ENCODE assay signal across 26 cellular contexts in the genomic region with DNA sequence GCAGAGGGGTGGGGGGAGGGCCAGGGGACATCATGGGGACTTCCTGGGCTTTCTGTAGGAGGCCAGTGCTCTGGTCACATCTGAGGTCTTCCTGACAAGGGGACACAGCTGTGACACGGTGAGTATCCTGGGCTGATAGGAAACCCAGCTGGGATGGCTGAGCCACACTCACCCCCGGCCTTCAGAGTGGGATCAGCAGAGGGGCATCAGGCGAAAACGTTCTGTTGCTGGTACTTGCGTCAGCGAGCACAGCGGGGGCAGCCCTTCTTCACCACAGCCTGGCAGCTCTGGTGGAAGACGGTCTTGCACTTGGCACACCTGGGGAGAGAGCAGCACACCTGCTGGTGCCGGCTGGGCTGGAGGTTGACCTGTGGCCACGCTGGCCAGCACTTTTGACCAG.
A peak's percentile ranks its signal among the peaks of the same experiment; 100 is the strongest.
DNase-seq lines count a peak whose midpoint lies in the region; ATAC-seq and TF ChIP-seq lines count a peak whose summit lies in the region.
"Had no signal": no experiment of that assay in that cellular context is flagged by ENCODE, and none has a peak within 500 bp of the region (broad histone marks: within the 10 kb centered on the region; RNA-seq: fewer than 3 reads in every experiment).

No MANE protein-coding gene starts in this region.

- peak overlapping the region; percentile 93 for H3K23ac ChIP-seq in neuronal stem cell (ENCODE audit: low read depth, low read length, poor library complexity)

- peak overlapping the region; percentile 44 for H3K18ac ChIP-seq in neuronal stem cell (ENCODE audit: low read length)

- no peak overlapping the region for H4K91ac ChIP-seq in neuronal stem cell (ENCODE audit: low read depth, low read length, poor library complexity)

- H3K27me3 Mint-ChIP-seq in natural killer cell (ENCODE audit: low read depth in 2 of 2) (no peaks in the 10 kb centered on the region), glutamatergic neuron (ENCODE audit: unreplicated experiment) (peaks cover 8% of the 10 kb centered on the region), Caco-2 (ENCODE audit: insufficient read depth, unreplicated experiment) (no peaks in the 10 kb centered on the region)
- no peaks in the 10 kb centered on the region for H3K27me3 Mint-ChIP-seq in natural killer cell treated with Interleukin-12 subunit alpha and Interleukin-12 subunit beta and Interleukin-15 and Interleukin-18, amount 100 ng/mL, for 72 hours
- H3K27me3 Mint-ChIP-seq: activated CD4-positive, alpha-beta T cell treated with anti-CD3 and anti-CD28 coated beads for 36 hours; CD8-positive, alpha-beta memory T cell; stimulated activated naive CD8-positive, alpha-beta T cell treated with anti-CD3 and anti-CD28 coated beads, Interleukin-15, amount 100 ng/mL, for 72 hours had no signal

- WGBS in neuronal stem cell (ENCODE audit: extremely low coverage in 2 of 2, insufficient read length in 2 of 2, insufficient replicate concordance in 1 of 2), 2 donors, result no CpG with 5 or more reads among the region's 10 CpGs

- peak overlapping the region; percentile 21 for H3K9ac ChIP-seq in neuronal stem cell (ENCODE audit: low read depth, low read length, poor library complexity)

- no peak overlapping the region for H2BK120ac ChIP-seq in neuronal stem cell (ENCODE audit: low read depth, low read length)

- H2AFZ ChIP-seq in neuronal stem cell (ENCODE audit: low read length), result no peak overlapping the region

- no peaks in the 10 kb centered on the region for H3K79me1 ChIP-seq in neuronal stem cell (ENCODE audit: low read depth, low read length)

- no TSS peak for BruUV-seq in Caco-2 (replicated peaks; lab: Mats Ljungman, UMichigan)

- no peak overlapping the region for H2BK12ac ChIP-seq in neuronal stem cell (ENCODE audit: low read length)

- H3K27ac ChIP-seq in neuronal stem cell (replicated peaks; ENCODE audit: low read length), result no peak overlapping the region
- H3K27ac ChIP-seq: adrenal gland, HL-60, tibial artery had no signal

- no peaks in the 10 kb centered on the region for H3K9me3 ChIP-seq in neuronal stem cell (replicated peaks in 1 of 2; ENCODE audit: control insufficient read depth in 2 of 2, insufficient read depth in 1 of 2, low read depth in 1 of 2, low read length in 2 of 2)
- no peaks in the 10 kb centered on the region for H3K9me3 ChIP-seq in Caco-2
- H3K9me3 ChIP-seq: adrenal gland, tibial artery had no signal

- peak overlapping the region; percentile 61 for H2AK5ac ChIP-seq in neuronal stem cell (ENCODE audit: low read depth, low read length)

- no peak for TF ChIP-seq CTCF in natural killer cell (IDR thresholded peaks at IDR 0.05)
- TF ChIP-seq CTCF in glutamatergic neuron (IDR thresholded peaks at IDR 0.05; ENCODE audit: partially characterized antibody, unreplicated experiment), result no peak
- no peak for TF ChIP-seq CTCF in Caco-2 (IDR thresholded peaks at IDR 0.05; ENCODE audit: insufficient read depth in 1 of 2, low read depth in 1 of 2, low read length in 1 of 2, severe bottlenecking in 1 of 2, unreplicated experiment in 1 of 2)

- ATAC-seq in natural killer cell (no peak), GM18870 (IDR thresholded peaks at IDR 0.05; ENCODE audit: unreplicated experiment) (no peak)
- ATAC-seq in natural killer cell treated with Interleukin-12 subunit alpha and Interleukin-12 subunit beta and Interleukin-15 and Interleukin-18, amount 100 ng/mL, for 72 hours, result no peak
- ATAC-seq: activated CD4-positive, alpha-beta T cell treated with anti-CD3 and anti-CD28 coated beads for 36 hours; GM12878; HCT116; right cardiac atrium; stimulated activated naive CD8-positive, alpha-beta T cell treated with anti-CD3 and anti-CD28 coated beads, Interleukin-15, amount 100 ng/mL, for 72 hours had no signal

- H3K4me3 Mint-ChIP-seq in natural killer cell (no peak overlapping the region), glutamatergic neuron (ENCODE audit: unreplicated experiment) (peak overlapping the region; percentile 23), Caco-2 (ENCODE audit: unreplicated experiment) (no peak overlapping the region)
- H3K4me3 Mint-ChIP-seq in natural killer cell treated with Interleukin-12 subunit alpha and Interleukin-12 subunit beta and Interleukin-15 and Interleukin-18, amount 100 ng/mL, for 72 hours, result no peak overlapping the region
- H3K4me3 Mint-ChIP-seq: activated CD4-positive, alpha-beta T cell treated with anti-CD3 and anti-CD28 coated beads for 36 hours; activated naive CD4-positive, alpha-beta T cell treated with anti-CD3 and anti-CD28 coated beads, Interleukin-2, amount 10 ng/mL, durations not matched to agents 7 days and 5 days; activated T-helper 1 cell treated with anti-CD3 and anti-CD28 coated beads, Interleukin-12 subunit alpha, Interleukin-12 subunit beta, Interleukin-2, Interleukin-4 antibody, amounts not matched to agents 30 ng/mL and 10 ng/mL and 1 ng/mL, durations not matched to agents 14 hours and 24 hours and 36 hours; stimulated activated naive CD8-positive, alpha-beta T cell treated with anti-CD3 and anti-CD28 coated beads, Interleukin-15, amount 100 ng/mL, for 72 hours had no signal

- H3K27me3 ChIP-seq in neuronal stem cell (ENCODE audit: control insufficient read depth in 3 of 3, insufficient read depth in 3 of 3, low read depth in 1 of 3, low read length in 3 of 3), result peaks cover 8 to 22% (median 9%) of the 10 kb centered on the region in 3 experiments
- H3K27me3 ChIP-seq in Caco-2 (replicated peaks; ENCODE audit: control insufficient read depth, insufficient read depth, low read length), result no peaks in the 10 kb centered on the region
- H3K27me3 ChIP-seq: adrenal gland had no signal

- no peak overlapping the region for H2BK5ac ChIP-seq in neuronal stem cell (ENCODE audit: low read length)

- intact Hi-C loops in natural killer cell (cut with micrococcal nuclease) (no loop called here), Caco-2 (cut with micrococcal nuclease; ENCODE audit: unreplicated experiment) (no loop called here)

- H3K36me3 ChIP-seq in neuronal stem cell (replicated peaks in 1 of 2; ENCODE audit: control insufficient read depth in 2 of 2, insufficient read depth in 2 of 2, low read length in 2 of 2) (peaks cover 0 to 3% of the 10 kb centered on the region in 2 donors), Caco-2 (ENCODE audit: control insufficient read depth, insufficient read depth, low read length) (peaks cover 2% of the 10 kb centered on the region; the same call in 1 of the 2 replicates)

- H3K27ac Mint-ChIP-seq in natural killer cell (no peak overlapping the region), glutamatergic neuron (ENCODE audit: unreplicated experiment) (peak overlapping the region; percentile 66), Caco-2 (ENCODE audit: unreplicated experiment) (no peak overlapping the region)
- no peak overlapping the region for H3K27ac Mint-ChIP-seq in natural killer cell treated with Interleukin-12 subunit alpha and Interleukin-12 subunit beta and Interleukin-15 and Interleukin-18, amount 100 ng/mL, for 72 hours
- H3K27ac Mint-ChIP-seq: activated CD4-positive, alpha-beta T cell treated with anti-CD3 and anti-CD28 coated beads for 36 hours; activated naive CD4-positive, alpha-beta T cell treated with anti-CD3 and anti-CD28 coated beads, Interleukin-2, amount 10 ng/mL, durations not matched to agents 7 days and 5 days; activated T-helper 1 cell treated with anti-CD3 and anti-CD28 coated beads, Interleukin-12 subunit alpha, Interleukin-12 subunit beta, Interleukin-2, Interleukin-4 antibody, amounts not matched to agents 30 ng/mL and 10 ng/mL and 1 ng/mL, durations not matched to agents 14 hours and 24 hours and 36 hours; CD8-positive, alpha-beta memory T cell; stimulated activated naive CD8-positive, alpha-beta T cell treated with anti-CD3 and anti-CD28 coated beads, Interleukin-15, amount 100 ng/mL, for 72 hours had no signal

- H4K8ac ChIP-seq in neuronal stem cell (ENCODE audit: low read depth, low read length), result no peak overlapping the region

- no peak overlapping the region for H3K4me2 ChIP-seq in neuronal stem cell (ENCODE audit: insufficient read depth, low read length, poor library complexity, severe bottlenecking)

- CTCF ChIA-PET in Caco-2 (lab: Charles Lee), result no interaction called here

- POLR2A ChIA-PET in Caco-2 (lab: Charles Lee), result no interaction called here

- DNase-seq in natural killer cell (peak; percentile 10), glutamatergic neuron (peak; percentile 66), neuronal stem cell (ENCODE audit: low spot score) (no peak), NCI-H2227 treated with DMSO at 0.1 percent for 48 hours (lab: John Stamatoyannopoulos, UW) (no peak), Caco-2 (no peak)
- DNase-seq in natural killer cell treated with Interleukin-12 subunit alpha and Interleukin-12 subunit beta and Interleukin-15 and Interleukin-18, amount 100 ng/mL, for 72 hours (ENCODE audit: low spot score), result no peak
- DNase-seq: activated CD4-positive, alpha-beta T cell treated with anti-CD3 and anti-CD28 coated beads for 36 hours; activated naive CD4-positive, alpha-beta T cell treated with anti-CD3 and anti-CD28 coated beads, Interleukin-2, amount 10 ng/mL, durations not matched to agents 7 days and 5 days; CD8-positive, alpha-beta memory T cell; foreskin melanocyte; KG1; NCI-H1105 treated with DMSO at 0.1 percent for 48 hours; NCI-H2029 treated with DMSO at 0.1 percent for 48 hours; NCI-H226; NCI-H526 treated with DMSO at 0.1 percent for 48 hours; right cardiac atrium; SHP77; stimulated activated naive CD8-positive, alpha-beta T cell treated with anti-CD3 and anti-CD28 coated beads, Interleukin-15, amount 100 ng/mL, for 72 hours had no signal

- H3K4me1 ChIP-seq in neuronal stem cell (ENCODE audit: control insufficient read depth in 2 of 2, insufficient read depth in 1 of 2, low read depth in 1 of 2, low read length in 2 of 2) (peaks cover 4% of the 10 kb centered on the region in 2 donors), Caco-2 (peaks cover 13% of the 10 kb centered on the region)

- H3K14ac ChIP-seq in neuronal stem cell (ENCODE audit: low read length), result no peak overlapping the region

- H3K36me3 Mint-ChIP-seq in natural killer cell (no peaks in the 10 kb centered on the region), glutamatergic neuron (ENCODE audit: unreplicated experiment) (no peaks in the 10 kb centered on the region), Caco-2 (ENCODE audit: insufficient read depth, unreplicated experiment) (peaks cover 16% of the 10 kb centered on the region)
- no peaks in the 10 kb centered on the region for H3K36me3 Mint-ChIP-seq in natural killer cell treated with Interleukin-12 subunit alpha and Interleukin-12 subunit beta and Interleukin-15 and Interleukin-18, amount 100 ng/mL, for 72 hours

- H3K4ac ChIP-seq in neuronal stem cell (ENCODE audit: low read length), result no peak overlapping the region

- H3K4me1 Mint-ChIP-seq in natural killer cell (peaks cover 13 to 14% of the 10 kb centered on the region in 2 donors), glutamatergic neuron (ENCODE audit: low read depth, unreplicated experiment) (peaks cover 24% of the 10 kb centered on the region), Caco-2 (ENCODE audit: low read depth, unreplicated experiment) (peaks cover 20% of the 10 kb centered on the region)
- H3K4me1 Mint-ChIP-seq in natural killer cell treated with Interleukin-12 subunit alpha and Interleukin-12 subunit beta and Interleukin-15 and Interleukin-18, amount 100 ng/mL, for 72 hours (ENCODE audit: low read depth in 2 of 2), result peaks cover 12 to 17% of the 10 kb centered on the region in 2 donors

- no peak overlapping the region for H2BK15ac ChIP-seq in neuronal stem cell (ENCODE audit: low read length)

- H3K9me3 Mint-ChIP-seq in natural killer cell (no peaks in the 10 kb centered on the region), glutamatergic neuron (ENCODE audit: unreplicated experiment) (peaks cover 12% of the 10 kb centered on the region), Caco-2 (ENCODE audit: unreplicated experiment) (no peaks in the 10 kb centered on the region)
- no peaks in the 10 kb centered on the region for H3K9me3 Mint-ChIP-seq in natural killer cell treated with Interleukin-12 subunit alpha and Interleukin-12 subunit beta and Interleukin-15 and Interleukin-18, amount 100 ng/mL, for 72 hours
- H3K9me3 Mint-ChIP-seq: activated naive CD4-positive, alpha-beta T cell treated with anti-CD3 and anti-CD28 coated beads, Interleukin-2, amount 10 ng/mL, durations not matched to agents 7 days and 5 days; activated T-helper 1 cell treated with anti-CD3 and anti-CD28 coated beads, Interleukin-12 subunit alpha, Interleukin-12 subunit beta, Interleukin-2, Interleukin-4 antibody, amounts not matched to agents 30 ng/mL and 10 ng/mL and 1 ng/mL, durations not matched to agents 14 hours and 24 hours and 36 hours; stimulated activated naive CD8-positive, alpha-beta T cell treated with anti-CD3 and anti-CD28 coated beads, Interleukin-15, amount 100 ng/mL, for 72 hours had no signal

- H3K4me3 ChIP-seq in neuronal stem cell (ENCODE audit: low read length in 2 of 2) (peak overlapping the region in 1 of 2 donors; percentile 9), Caco-2 (ENCODE audit: low read depth, low read length) (no peak overlapping the region)
- H3K4me3 ChIP-seq: adrenal gland, GM12878, lung, tibial artery had no signal

Comparison
In these comparisons a context has a peak if more than half of its experiments do, and no peak if none do; other contexts are left out.
1. DNase-seq: peak in natural killer cell (single experiment) and glutamatergic neuron (single experiment); none in natural killer cell treated with Interleukin-12 subunit alpha and Interleukin-12 subunit beta and Interleukin-15 and Interleukin-18, amount 100 ng/mL, for 72 hours (single experiment), neuronal stem cell (single experiment), NCI-H2227 treated with DMSO at 0.1 percent for 48 hours (single experiment) and Caco-2 (0 of 2).